Comparison of ENCODE assay signal across 9 cellular contexts in the genomic region with DNA sequence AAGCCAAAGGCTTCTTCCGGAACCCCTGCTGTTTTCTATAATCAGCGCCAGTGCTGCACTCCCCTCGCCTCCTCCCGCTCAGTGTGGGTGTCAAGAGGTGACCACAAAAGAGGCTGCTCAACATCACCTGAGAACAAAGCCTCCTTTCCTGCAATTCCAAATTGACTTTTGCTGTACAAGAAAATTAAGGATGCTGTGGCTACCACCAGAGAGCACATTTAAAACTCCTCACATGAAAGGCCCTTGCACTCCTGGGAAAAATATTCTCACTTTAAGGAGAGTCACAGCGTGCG.
DNase-seq lines count a peak whose midpoint lies in the region; ATAC-seq and TF ChIP-seq lines count a peak whose summit lies in the region.
"Had no signal": no experiment of that assay in that cellular context is flagged by ENCODE, and none has a peak within 500 bp of the region (broad histone marks: within the 10 kb centered on the region; RNA-seq: fewer than 3 reads in every experiment).

No MANE protein-coding gene starts in this region.

- H3K9ac ChIP-seq in BLaER1 treated with 17β-estradiol and CSF1 and Interleukin-3, amounts not matched to agents 10 nM and 100 nM = peak overlapping the region; percentile 2 to 61 (median 43); a peak in 14 of 22 replicates

- peak; percentile 94 for DNase-seq in NCI-H2107 treated with DMSO at 0.1 percent for 48 hours (lab: John Stamatoyannopoulos, UW; ENCODE audit: unreplicated experiment)
- peak; percentile 42 for DNase-seq in MCF 10A (ENCODE audit: unreplicated experiment)
- DNase-seq in mesothelial cell of epicardium (ENCODE audit: low spot score in 2 of 2, unreplicated experiment in 2 of 2) = no peak
- no peak for DNase-seq in SW 1271 (lab: John Stamatoyannopoulos, UW)
- no peak for DNase-seq in SJCRH30
- DNase-seq: NCI-H2081 had no signal

- intact Hi-C loops in MCF 10A (cut with micrococcal nuclease) = loop anchor here (2.0 kb wide), 1 partner anchor 45 kb away; no protein-coding TSS in a partner anchor

- H3K27me3 Mint-ChIP-seq in MCF 10A (ENCODE audit: insufficient read depth, unreplicated experiment) (no peaks in the 10 kb centered on the region), mesothelial cell of epicardium (ENCODE audit: low read depth) (no peaks in the 10 kb centered on the region)

- ATAC-seq in HG03521 (IDR thresholded peaks at IDR 0.05; ENCODE audit: unreplicated experiment) (no peak), HG03196 (IDR thresholded peaks at IDR 0.05; ENCODE audit: unreplicated experiment) (no peak)

- CTCF ChIA-PET in MCF 10A (lab: Yijun Ruan, JAX) = interaction anchor here (0.7 to 1.5 kb wide), 5 partner anchors 10 to 62 kb away, joined by 3 to 8 read pairs (median 4); no protein-coding TSS in a partner anchor

- TF ChIP-seq CTCF in MCF 10A (IDR thresholded peaks at IDR 0.05; ENCODE audit: unreplicated experiment) (no peak), mesothelial cell of epicardium (IDR thresholded peaks at IDR 0.05; ENCODE audit: unreplicated experiment) (no peak)

- H3K4me3 Mint-ChIP-seq in MCF 10A (ENCODE audit: unreplicated experiment) (peak overlapping the region; percentile 13), mesothelial cell of epicardium (no peak overlapping the region)

- POLR2A ChIA-PET in MCF 10A (lab: Yijun Ruan, JAX) = interaction anchor here (0.9 to 2.3 kb wide), 10 partner anchors 8 to 93 kb away, joined by 3 to 14 read pairs (median 4); no protein-coding TSS in a partner anchor

- H3K27ac Mint-ChIP-seq in MCF 10A (ENCODE audit: low read depth, unreplicated experiment) (peak overlapping the region; percentile 94), mesothelial cell of epicardium (peak overlapping the region; percentile 80)

- peaks cover 0 to 49% (median 25%) of the 10 kb centered on the region in 11 experiments; a peak in 16 of 22 replicates for H4K20me1 ChIP-seq in BLaER1 treated with 17β-estradiol and CSF1 and Interleukin-3, amounts not matched to agents 10 nM and 100 nM

- BruUV-seq in MCF 10A (replicated peaks; lab: Mats Ljungman, UMichigan) = no TSS peak

- peak overlapping the region in 4 of 10 experiments; percentile 6 to 22 (median 10); a peak in 1 of 20 replicates for H3K4me3 ChIP-seq in BLaER1 treated with 17β-estradiol and CSF1 and Interleukin-3, amounts not matched to agents 10 nM and 100 nM
- H3K4me3 ChIP-seq in SJCRH30 = no peak overlapping the region

- no peaks in the 10 kb centered on the region for H3K27me3 ChIP-seq in BLaER1 treated with 17β-estradiol and CSF1 and Interleukin-3, amounts not matched to agents 10 nM and 100 nM
- no peaks in the 10 kb centered on the region for H3K27me3 ChIP-seq in SJCRH30

- peak overlapping the region; percentile 67 to 90 (median 78) for H3K4me2 ChIP-seq in BLaER1 treated with 17β-estradiol and CSF1 and Interleukin-3, amounts not matched to agents 10 nM and 100 nM

- H3K9me3 Mint-ChIP-seq in MCF 10A (ENCODE audit: unreplicated experiment) (peaks cover 8% of the 10 kb centered on the region), mesothelial cell of epicardium (peaks cover 11% of the 10 kb centered on the region)

- H3K4me1 Mint-ChIP-seq in MCF 10A (ENCODE audit: insufficient read depth, unreplicated experiment) = peaks cover 48% of the 10 kb centered on the region
- H3K4me1 Mint-ChIP-seq in mesothelial cell of epicardium = peaks cover 44% of the 10 kb centered on the region

- peaks cover 14 to 39% (median 19%) of the 10 kb centered on the region in 11 experiments for H3K9me3 ChIP-seq in BLaER1 treated with 17β-estradiol and CSF1 and Interleukin-3, amounts not matched to agents 10 nM and 100 nM (replicated peaks in 1 of 11)
- H3K9me3 ChIP-seq in SJCRH30 (replicated peaks) = no peaks in the 10 kb centered on the region; the same call in 1 of the 2 replicates

- H3K4me1 ChIP-seq in BLaER1 treated with 17β-estradiol and CSF1 and Interleukin-3, amounts not matched to agents 10 nM and 100 nM = peaks cover 32 to 62% (median 46%) of the 10 kb centered on the region in 10 experiments
- no peaks in the 10 kb centered on the region for H3K4me1 ChIP-seq in SJCRH30

- H3K36me3 Mint-ChIP-seq in MCF 10A (ENCODE audit: insufficient read depth, unreplicated experiment) = peaks cover 32% of the 10 kb centered on the region
- peaks cover 30% of the 10 kb centered on the region for H3K36me3 Mint-ChIP-seq in mesothelial cell of epicardium

- peaks cover 14 to 73% (median 52%) of the 10 kb centered on the region in 11 experiments for H3K36me3 ChIP-seq in BLaER1 treated with 17β-estradiol and CSF1 and Interleukin-3, amounts not matched to agents 10 nM and 100 nM
- H3K36me3 ChIP-seq in SJCRH30 = no peaks in the 10 kb centered on the region

- H3K27ac ChIP-seq in BLaER1 treated with 17β-estradiol and CSF1 and Interleukin-3, amounts not matched to agents 10 nM and 100 nM = peak overlapping the region in 10 of 11 experiments; percentile 46 to 79 (median 66); a peak in 17 of 22 replicates
- H3K27ac ChIP-seq in SJCRH30 = no peak overlapping the region

Comparison
In these comparisons a context has a peak if more than half of its experiments do, and no peak if none do; other contexts are left out.
1. DNase-seq: peak in NCI-H2107 treated with DMSO at 0.1 percent for 48 hours (single experiment) and MCF 10A (single experiment); none in mesothelial cell of epicardium (0 of 2), SW 1271 (0 of 2) and SJCRH30 (0 of 2).